12 cellular contexts compared by ENCODE assay signal in the genomic region with DNA sequence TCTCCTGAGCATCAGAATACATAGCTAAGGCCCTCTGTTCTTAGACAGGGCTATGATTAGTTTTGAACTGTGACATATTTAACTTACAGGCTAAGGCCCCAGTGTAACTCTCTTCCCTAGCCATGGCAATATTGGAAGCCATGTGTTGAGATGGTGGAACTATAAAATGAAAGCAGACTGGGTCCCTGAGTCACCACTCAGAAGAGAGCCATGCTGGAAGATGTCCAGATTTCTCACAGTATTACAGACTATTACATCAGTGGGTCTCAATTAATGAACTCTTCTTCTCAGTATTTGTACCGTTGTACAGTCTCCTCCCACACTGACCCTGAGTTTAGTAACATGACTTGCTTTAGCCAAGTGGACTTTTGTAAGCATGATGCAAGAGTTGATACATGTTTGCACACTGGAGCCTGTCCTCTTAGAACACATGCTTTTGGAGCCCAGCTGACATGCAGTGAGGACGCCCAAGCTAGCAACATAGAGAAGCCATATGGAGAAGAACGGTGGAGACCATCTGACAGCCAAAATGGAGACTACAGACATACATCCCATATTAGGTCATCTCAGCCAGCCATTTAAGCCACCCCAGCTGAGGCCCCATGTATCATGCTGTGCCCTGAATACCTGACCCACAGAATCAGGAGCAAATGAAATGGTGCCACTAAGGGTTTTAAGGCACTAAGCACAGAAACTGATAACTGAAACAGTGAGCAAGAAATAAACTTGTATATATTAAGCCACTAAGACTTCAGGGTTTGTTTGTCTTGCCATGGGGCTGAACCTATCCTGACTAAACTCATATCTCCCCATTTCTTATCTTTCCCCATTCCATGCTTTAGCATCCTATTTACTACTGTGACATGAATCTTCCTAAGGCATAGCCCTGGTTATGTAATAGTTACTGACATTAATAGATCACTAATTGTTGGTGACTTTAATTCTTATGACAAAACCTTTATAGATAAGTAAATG. TPM values are rescaled to one million over a fixed set of nuclear protein-coding genes. Genes with fewer than 3 reads are reported as not detected.
DNase-seq lines count a peak whose midpoint lies in the region; ATAC-seq, FAIRE-seq and TF ChIP-seq lines count a peak whose summit lies in the region.
"Had no signal": no experiment of that assay in that cellular context is flagged by ENCODE, and none has a peak within 500 bp of the region (broad histone marks: within the 10 kb centered on the region; RNA-seq: fewer than 3 reads in every experiment).

No MANE protein-coding gene starts in this region.

- H3K36me3 ChIP-seq in HCT116 (ENCODE audit: control insufficient read depth in 1 of 2, insufficient read depth in 2 of 2, low read length in 2 of 2) (no peaks in the 10 kb centered on the region), RWPE2 (ENCODE audit: low read depth) (no peaks in the 10 kb centered on the region), small intestine (ENCODE audit: control insufficient read depth in 2 of 2, insufficient read depth in 2 of 2, low read length in 2 of 2) (no peaks in the 10 kb centered on the region), mesendoderm (ENCODE audit: control insufficient read depth, insufficient read depth, low read length) (no peaks in the 10 kb centered on the region)

- H4K5ac ChIP-seq in mesendoderm (ENCODE audit: low read length): no peak overlapping the region

- no peak overlapping the region for H2AFZ ChIP-seq in HCT116 (ENCODE audit: low read depth, low read length, poor library complexity, severe bottlenecking)

- TF ChIP-seq POLR2A in HCT116 (IDR thresholded peaks at IDR 0.05; ENCODE audit: borderline replicate concordance, extremely low read depth, insufficient read depth, insufficient read length): no peak

- H3K27ac ChIP-seq in HCT116 (ENCODE audit: low read depth, low read length): no peak overlapping the region
- no peak overlapping the region for H3K27ac ChIP-seq in RWPE2 (ENCODE audit: poor library complexity, severe bottlenecking)
- no peak overlapping the region for H3K27ac ChIP-seq in small intestine (ENCODE audit: low read depth in 1 of 2, low read length in 1 of 2)
- no peak overlapping the region for H3K27ac ChIP-seq in mesendoderm (ENCODE audit: low read depth, low read length)

- ATAC-seq in HCT116: no peak
- ATAC-seq in RWPE2 (ENCODE audit: low read depth): peak; percentile 69
- no peak for ATAC-seq in GM21619 (IDR thresholded peaks at IDR 0.05; ENCODE audit: unreplicated experiment)

- WGBS in small intestine, 3 donors: 64 to 76% (median 70%) methylated on average over 3 of the region's 3 CpGs
- WGBS in mesendoderm (ENCODE audit: extremely low coverage, insufficient coverage, low lambda C conversion rate): no CpG with 5 or more reads among the region's 3 CpGs

- no peaks in the 10 kb centered on the region for H3K9me2 ChIP-seq in HCT116 (ENCODE audit: insufficient read depth)

- no peaks in the 10 kb centered on the region for H3K9me3 ChIP-seq in HCT116 (ENCODE audit: control insufficient read depth in 1 of 2, insufficient read depth in 1 of 2, low read depth in 1 of 2, low read length in 2 of 2)
- no peaks in the 10 kb centered on the region for H3K9me3 ChIP-seq in RWPE2 (ENCODE audit: severe bottlenecking)
- H3K9me3 ChIP-seq in small intestine (ENCODE audit: control insufficient read depth, low read depth): no peaks in the 10 kb centered on the region

- RAD21 ChIA-PET in HCT116 (lab: Charles Lee; ENCODE audit: low non-redundant PET in 1 of 2, low total read pairs in 2 of 2, uncharacterized antibody in 2 of 2, unreplicated experiment in 2 of 2): no interaction called here

- H3K18ac ChIP-seq in mesendoderm (ENCODE audit: low read length): no peak overlapping the region

- FAIRE-seq in small intestine (lab: Jason Lieb, UNC): no peak

- no peak overlapping the region for H4K8ac ChIP-seq in mesendoderm (ENCODE audit: low read depth, low read length)

- POLR2A ChIA-PET in HCT116 (lab: Charles Lee): no interaction called here

- CTCF ChIA-PET in HCT116 (lab: Charles Lee): no interaction called here

- H2BK120ac ChIP-seq in mesendoderm (ENCODE audit: low read depth, low read length): no peak overlapping the region

- H3K23ac ChIP-seq in mesendoderm (ENCODE audit: low read length): no peak overlapping the region

- BruUV-seq in HCT116 (replicated peaks; lab: Mats Ljungman, UMichigan): no TSS peak

- H3K4me3 ChIP-seq in HCT116 (replicated peaks in 1 of 2; ENCODE audit: low read depth in 1 of 2, low read length in 2 of 2): no peak overlapping the region
- H3K4me3 ChIP-seq in RWPE2 (ENCODE audit: severe bottlenecking): no peak overlapping the region
- no peak overlapping the region for H3K4me3 ChIP-seq in small intestine (ENCODE audit: low read depth in 1 of 2, low read length in 2 of 2)
- no peak overlapping the region for H3K4me3 ChIP-seq in mesendoderm (ENCODE audit: low read length)

- H3K79me2 ChIP-seq in HCT116 (ENCODE audit: insufficient read depth, low read length): no peaks in the 10 kb centered on the region
- no peaks in the 10 kb centered on the region for H3K79me2 ChIP-seq in mesendoderm (ENCODE audit: control insufficient read depth, insufficient read depth, low read length)

- H3K4me1 ChIP-seq in HCT116 (ENCODE audit: control insufficient read depth in 1 of 2, insufficient read depth in 2 of 2, low read length in 2 of 2): no peaks in the 10 kb centered on the region
- no peaks in the 10 kb centered on the region for H3K4me1 ChIP-seq in RWPE2 (ENCODE audit: insufficient read depth, poor library complexity, severe bottlenecking)
- H3K4me1 ChIP-seq in small intestine (ENCODE audit: control insufficient read depth in 2 of 2, insufficient read depth in 1 of 2, low read depth in 1 of 2, low read length in 1 of 2): peaks cover 3 to 4% of the 10 kb centered on the region in 2 donors
- no peaks in the 10 kb centered on the region for H3K4me1 ChIP-seq in mesendoderm (ENCODE audit: control insufficient read depth, low read depth, low read length)

- H3K4ac ChIP-seq in mesendoderm (ENCODE audit: low read depth, low read length): no peak overlapping the region

- TF ChIP-seq RAD21 in HCT116 (IDR thresholded peaks at IDR 0.05; ENCODE audit: low read depth): no peak

- H3K27me3 ChIP-seq in HCT116 (ENCODE audit: insufficient read depth, low read length): no peaks in the 10 kb centered on the region
- H3K27me3 ChIP-seq in RWPE2 (ENCODE audit: insufficient read depth, poor library complexity, severe bottlenecking): no peaks in the 10 kb centered on the region
- H3K27me3 ChIP-seq in small intestine (ENCODE audit: control insufficient read depth in 2 of 2, insufficient read depth in 2 of 2, low read length in 2 of 2): no peaks in the 10 kb centered on the region
- H3K27me3 ChIP-seq in mesendoderm (ENCODE audit: insufficient read depth, low read length, poor library complexity): no peaks in the 10 kb centered on the region

- H3K56ac ChIP-seq in mesendoderm (ENCODE audit: low read length): no peak overlapping the region

- peak; percentile 35 for DNase-seq in HCT116 (ENCODE audit: low read depth, low spot score)
- DNase-seq in RWPE2 (ENCODE audit: low spot score): no peak
- DNase-seq in fibroblast of the conjunctiva (ENCODE audit: low read depth): peak; percentile 99
- DNase-seq in small intestine: peak; percentile 27
- no peak for DNase-seq in mesendoderm
- no peak for DNase-seq in NCI-H524 (lab: John Stamatoyannopoulos, UW)
- DNase-seq: activated T-cell treated with anti-CD3 and anti-CD28 coated beads, Interleukin-2, amount 50 U/mL, for 48 hours; cortex of kidney; NCI-H2227 treated with DMSO at 0.1 percent for 48 hours had no signal

- H2BK15ac ChIP-seq in mesendoderm (replicated peaks; ENCODE audit: low read depth): no peak overlapping the region

- intact Hi-C loops in HCT116 (cut with micrococcal nuclease): no loop called here

- H3K4me2 ChIP-seq in HCT116 (ENCODE audit: low read length) (no peak overlapping the region), mesendoderm (ENCODE audit: low read length) (no peak overlapping the region)

- H2AK5ac ChIP-seq in mesendoderm (ENCODE audit: low read length): no peak overlapping the region

- no peak for TF ChIP-seq CTCF in HCT116 (IDR thresholded peaks at IDR 0.05 in 2 of 3, conservative IDR thresholded peaks at IDR 0.05 in 1 of 3; ENCODE audit: borderline replicate concordance in 1 of 3, insufficient read depth in 1 of 3, low read depth in 2 of 3, low read length in 2 of 3)
- TF ChIP-seq CTCF in RWPE2 (IDR thresholded peaks at IDR 0.05; ENCODE audit: poor library complexity, severe bottlenecking): no peak

- no peaks in the 10 kb centered on the region for H3K79me1 ChIP-seq in mesendoderm (ENCODE audit: low read length)

- H3K9ac ChIP-seq in HCT116 (ENCODE audit: low read length) (no peak overlapping the region), mesendoderm (ENCODE audit: low read length) (no peak overlapping the region)

- H4K20me1 ChIP-seq in HCT116 (ENCODE audit: insufficient read depth): no peaks in the 10 kb centered on the region

- no peak overlapping the region for H2BK5ac ChIP-seq in mesendoderm (ENCODE audit: low read length)

TF ChIP-seq in HCT116, 20 proteins besides CTCF, POLR2A, EP300 and RAD21:
- no peak for TF ChIP-seq ZFX (IDR thresholded peaks at IDR 0.05)
- TF ChIP-seq JUND (IDR thresholded peaks at IDR 0.05): peak; percentile 31
- TF ChIP-seq FOSL1 (IDR thresholded peaks at IDR 0.05; ENCODE audit: low read depth): no peak
- peak; percentile 87 for TF ChIP-seq CEBPB (IDR thresholded peaks at IDR 0.05; ENCODE audit: low read depth)
- TF ChIP-seq CBX3 (IDR thresholded peaks at IDR 0.05; ENCODE audit: low read depth): no peak
TF ChIP-seq in HCT116: peak in this region for 2.

RNA-seq across cellular contexts. Expression of gene TBX15, which starts 24.4 kb away (rescaled TPM):
- not detected for total RNA-seq in HCT116 (2021; ENCODE audit: unreplicated experiment)
- 0.03 TPM in 1 of 2 replicates, not detected in the other for polyA plus RNA-seq in HCT116 (2012)
- polyA plus RNA-seq in small intestine: under 1 TPM in 1 of 3 donors, not detected in 2; 0.09 TPM
- polyA plus RNA-seq in mesendoderm (2013, experiment 1 of 2): 0.14 TPM
- 0.14 TPM for polyA plus RNA-seq in mesendoderm (2013, experiment 2 of 2)
- total RNA-seq: progenitor cell of endocrine pancreas; T-helper 2 cell treated with Interferon-gamma antibody and Interleukin-4, amounts not matched to agents 100 ng/mL and 5 ng/mL, for 36 hours had no signal

Comparison
In these comparisons a context has a peak if more than half of its experiments do, and no peak if none do; other contexts are left out.
1. DNase-seq: peak in HCT116 (single experiment), fibroblast of the conjunctiva (single experiment) and small intestine (single experiment); none in RWPE2 (single experiment), mesendoderm (single experiment) and NCI-H524 (0 of 2).